8 cellular contexts compared by ENCODE assay signal in the genomic region with DNA sequence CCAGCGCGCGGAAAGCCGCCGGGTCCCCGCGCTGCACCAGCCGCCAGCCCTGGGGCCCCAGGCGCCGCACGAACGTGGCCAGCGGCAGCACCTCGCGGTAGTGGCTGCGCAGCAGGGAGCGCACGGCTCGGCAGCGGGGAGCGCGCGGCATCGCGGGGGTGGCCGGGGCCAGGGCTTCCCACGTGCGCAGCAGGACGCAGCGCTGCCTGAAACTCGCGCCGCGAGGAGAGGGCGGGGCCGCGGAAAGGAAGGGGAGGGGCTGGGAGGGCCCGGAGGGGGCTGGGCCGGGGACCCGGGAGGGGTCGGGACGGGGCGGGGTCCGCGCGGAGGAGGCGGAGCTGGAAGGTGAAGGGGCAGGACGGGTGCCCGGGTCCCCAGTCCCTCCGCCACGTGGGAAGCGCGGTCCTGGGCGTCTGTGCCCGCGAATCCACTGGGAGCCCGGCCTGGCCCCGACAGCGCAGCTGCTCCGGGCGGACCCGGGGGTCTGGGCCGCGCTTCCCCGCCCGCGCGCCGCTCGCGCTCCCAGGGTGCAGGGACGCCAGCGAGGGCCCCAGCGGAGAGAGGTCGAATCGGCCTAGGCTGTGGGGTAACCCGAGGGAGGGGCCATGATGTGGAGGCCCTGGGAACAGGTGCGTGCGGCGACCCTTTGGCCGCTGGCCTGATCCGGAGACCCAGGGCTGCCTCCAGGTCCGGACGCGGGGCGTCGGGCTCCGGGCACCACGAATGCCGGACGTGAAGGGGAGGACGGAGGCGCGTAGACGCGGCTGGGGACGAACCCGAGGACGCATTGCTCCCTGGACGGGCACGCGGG. TPM values are rescaled to one million over a fixed set of nuclear protein-coding genes. Genes with fewer than 3 reads are reported as not detected.
DNase-seq lines count a peak whose midpoint lies in the region; ATAC-seq and TF ChIP-seq lines count a peak whose summit lies in the region.

TSS of gene TERT (minus strand) at position 230 of the 811 bp plus-strand sequence. CDS start at position 151, 79 bp downstream.

- peaks cover 11% of the 10 kb centered on the region; the same call in 1 of the 2 replicates for H3F3A ChIP-seq in DOHH2 (ENCODE audit: control insufficient read depth, insufficient read depth)

- H3K9me3 ChIP-seq in DOHH2 (ENCODE audit: control insufficient read depth, insufficient read depth, low read length): no peaks in the 10 kb centered on the region
- H3K9me3 ChIP-seq in left lung: no peaks in the 10 kb centered on the region

- in situ Hi-C loops in ACHN (cut with HindIII; ENCODE audit: low pct_ligation_motif_present, low pct_unique_long_range_greater_than_20kb, low sequenced_read_pairs): no loop called here

- ATAC-seq in left lung (peak; percentile 67), HG02759 (IDR thresholded peaks at IDR 0.05; ENCODE audit: unreplicated experiment) (no peak)

- peak within 1 kb of the TSS; percentile 64 for H3K27ac ChIP-seq in DOHH2 (ENCODE audit: low read depth, low read length)
- H3K27ac ChIP-seq in left lung: no peak within 1 kb of the TSS

- peaks cover 79% of the 10 kb centered on the region for H3K4me1 ChIP-seq in DOHH2 (ENCODE audit: control insufficient read depth, low read length)
- peaks cover 0 to 13% of the 10 kb centered on the region in 2 donors for H3K4me1 ChIP-seq in left lung

- intact Hi-C loops in left lung (cut with DNase I): no loop called here

- peaks cover 41% of the 10 kb centered on the region for H3K36me3 ChIP-seq in DOHH2 (ENCODE audit: control insufficient read depth, low read length)
- no peaks in the 10 kb centered on the region for H3K36me3 ChIP-seq in left lung

- H3K9me2 ChIP-seq in DOHH2 (replicated peaks; ENCODE audit: control insufficient read depth, low read length): no peaks in the 10 kb centered on the region

- H3K4me3 ChIP-seq in DOHH2 (ENCODE audit: low read length) (peak within 1 kb of the TSS; percentile 90), left lung (no peak within 1 kb of the TSS)

- DNase-seq in NCI-H69 (lab: John Stamatoyannopoulos, UW) (peak; percentile 83), activated T-cell treated with anti-CD3 and anti-CD28 coated beads for 4 hours (peak; percentile 85), left lung (peak; percentile 36 to 76), T1000 (lab: John Stamatoyannopoulos, UW) (no peak), ACHN (no peak)
- DNase-seq in stimulated activated CD8-positive, alpha-beta memory T cell treated with anti-CD3 and anti-CD28 coated beads, Interleukin-7, amount 100 ng/mL, for 4 hours (ENCODE audit: low read depth in 2 of 2): peak; percentile 68 to 72

- H3K27me3 ChIP-seq in DOHH2 (ENCODE audit: control insufficient read depth, low read length): no peaks in the 10 kb centered on the region
- peaks cover 28 to 59% of the 10 kb centered on the region in 2 donors for H3K27me3 ChIP-seq in left lung

- peak within 1 kb of the TSS; percentile 90 for H3K4me2 ChIP-seq in DOHH2 (ENCODE audit: low read length)

- TF ChIP-seq CTCF in DOHH2 (IDR thresholded peaks at IDR 0.05; ENCODE audit: low read depth, low read length, poor library complexity, severe bottlenecking) (peak; percentile 14), left lung (IDR thresholded peaks at IDR 0.05) (no peak)

- peaks cover 61% of the 10 kb centered on the region for H3K79me2 ChIP-seq in DOHH2 (ENCODE audit: control insufficient read depth, low read length)

- H4K20me1 ChIP-seq in DOHH2 (ENCODE audit: control insufficient read depth, insufficient read depth, low read depth, low read length): no peaks in the 10 kb centered on the region

RNA-seq across cellular contexts. Expression of gene TERT, which starts in this region (rescaled TPM):
- under 1 TPM; 0.09 to 0.13 TPM for total RNA-seq in left lung

Comparison
In these comparisons a context has a peak if more than half of its experiments do, and no peak if none do; other contexts are left out.
1. Peak in DNase-seq and ATAC-seq in left lung; RNA of the gene not detected or under 1 TPM.
2. DNase-seq: peak in NCI-H69 (single experiment), activated T-cell treated with anti-CD3 and anti-CD28 coated beads for 4 hours (single experiment) and stimulated activated CD8-positive, alpha-beta memory T cell treated with anti-CD3 and anti-CD28 coated beads, Interleukin-7, amount 100 ng/mL, for 4 hours (2 of 2); none in T1000 (single experiment) and ACHN (single experiment).